In the genomic region with DNA sequence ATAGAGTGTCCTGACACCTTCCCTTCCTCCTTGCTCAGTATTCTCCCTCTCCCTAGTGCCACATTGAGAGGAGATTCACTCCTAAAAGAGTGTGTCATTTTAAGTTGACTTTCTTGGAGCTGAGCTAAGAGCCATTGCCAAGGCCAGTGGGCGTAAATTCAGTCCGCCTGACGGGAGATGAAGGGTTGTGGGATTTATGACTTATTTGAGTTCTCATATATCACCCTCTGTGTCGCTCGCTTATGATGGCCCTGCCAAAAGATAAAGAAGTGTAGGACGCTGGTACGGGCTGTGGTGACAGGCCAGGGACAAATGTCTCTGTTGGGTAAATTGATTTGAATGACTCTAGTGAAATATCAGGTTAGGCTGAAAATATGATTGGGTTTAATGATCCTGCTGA, we compare ENCODE assay signal across 26 cellular contexts.
"Had no signal": no experiment of that assay in that cellular context is flagged by ENCODE, and none has a peak within 500 bp of the region (broad histone marks: within the 10 kb centered on the region; RNA-seq: fewer than 3 reads in every experiment).

No MANE protein-coding gene starts in this region.

- H3K4me3 ChIP-seq: gastroesophageal sphincter, heart right ventricle, lower lobe of right lung, ovary, right lobe of liver, thoracic aorta, transverse colon, upper lobe of right lung, vagina had no signal

- ATAC-seq: esophagus mucosa; foreskin keratinocyte; gastroesophageal sphincter; heart right ventricle; left ventricle myocardium superior; lower lobe of right lung; natural killer cell; right lobe of liver; stimulated activated naive B cell treated with anti-CD40 and anti-IgM and Interleukin-4, amounts not matched to agents 10 μg/mL and 1 μg/mL and 100 μg/mL, for 72 hours; upper lobe of right lung had no signal

- H3K9me3 ChIP-seq: ovary, right lobe of liver, transverse colon, upper lobe of right lung, vagina had no signal

- DNase-seq: cortex of kidney; endodermal cell; foreskin keratinocyte; glutamatergic neuron; heart right ventricle; hypothalamus; immature natural killer cell; islet precursor cell; kidney glomerular epithelial cell; left ventricle myocardium superior; lower lobe of right lung; natural killer cell; occipital lobe; ovary; right lobe of liver; small intestine; stimulated activated CD4-positive, alpha-beta T cell treated with anti-CD3 and anti-CD28 coated beads, Interleukin-15, amount 100 ng/mL, for 24 hours; stimulated activated CD4-positive, alpha-beta T cell treated with anti-CD3 and anti-CD28 coated beads, Interleukin-2, amount 100 ng/mL, for 48 hours; stimulated activated naive B cell treated with anti-CD40 and anti-IgM and Interleukin-4, amounts not matched to agents 10 μg/mL and 1 μg/mL and 100 μg/mL, for 72 hours; transverse colon; upper lobe of right lung had no signal

- H3K27ac ChIP-seq: epithelial cell of prostate, foreskin keratinocyte, gastroesophageal sphincter, heart right ventricle, lower lobe of right lung, ovary, right lobe of liver, thoracic aorta, transverse colon, upper lobe of right lung, vagina had no signal

- H3K36me3 ChIP-seq: gastroesophageal sphincter, heart right ventricle, lower lobe of right lung, ovary, right lobe of liver, thoracic aorta, transverse colon, upper lobe of right lung, vagina had no signal

- H3K27me3 ChIP-seq: foreskin keratinocyte, gastroesophageal sphincter, heart right ventricle, ovary, right lobe of liver, transverse colon, upper lobe of right lung, vagina had no signal

- H3K4me1 ChIP-seq: foreskin keratinocyte, heart right ventricle, lower lobe of right lung, right lobe of liver, transverse colon, upper lobe of right lung, vagina had no signal
